In genomic region chr3:187567741-187568140, GRCh38 we compare ENCODE assay signal across 11 cellular contexts.
DNase-seq lines count a peak whose midpoint lies in the region; ATAC-seq and TF ChIP-seq lines count a peak whose summit lies in the region.
"Had no signal": no experiment of that assay in that cellular context is flagged by ENCODE, and none has a peak within 500 bp of the region (broad histone marks: within the 10 kb centered on the region; RNA-seq: fewer than 3 reads in every experiment).

No MANE protein-coding gene starts in this region.

- peak; percentile 87 for DNase-seq in GM04503 (ENCODE audit: low read depth)
- DNase-seq in SJSA1 (ENCODE audit: low read depth in 1 of 2, low spot score in 2 of 2), result peak in 1 of 2 experiments; percentile 78
- DNase-seq in fibroblast of the aortic adventitia (ENCODE audit: low read depth), result peak; percentile 82
- peak; percentile 100 for DNase-seq in renal cortical epithelial cell (ENCODE audit: low read depth)
- no peak for DNase-seq in NCI-H345 treated with DMSO at 0.1 percent for 48 hours (lab: John Stamatoyannopoulos, UW; ENCODE audit: unreplicated experiment)
- DNase-seq in DMS114 treated with DMSO at 0.1 percent for 48 hours (lab: John Stamatoyannopoulos, UW; ENCODE audit: unreplicated experiment), result no peak
- DNase-seq: activated effector memory CD4-positive, alpha-beta T cell treated with anti-CD3 and anti-CD28 coated beads, Interleukin-2, amount 50 U/mL, for 16 hours; dorsolateral prefrontal cortex; NCI-H1417 had no signal

- H3K27ac ChIP-seq in SJSA1, result peak overlapping the region; percentile 86
- H3K27ac ChIP-seq: dorsolateral prefrontal cortex had no signal

- no peaks in the 10 kb centered on the region for H3K36me3 ChIP-seq in SJSA1

- no peak for TF ChIP-seq CTCF in fibroblast of the aortic adventitia (IDR thresholded peaks at IDR 0.05; ENCODE audit: insufficient read depth, low read length)

- ATAC-seq in HG03280 (IDR thresholded peaks at IDR 0.05; ENCODE audit: unreplicated experiment), result no peak
- no peak for ATAC-seq in GM19467 (IDR thresholded peaks at IDR 0.05; ENCODE audit: unreplicated experiment)

- H3K4me1 ChIP-seq in SJSA1 (replicated peaks), result peaks cover 34% of the 10 kb centered on the region

- H3K27me3 ChIP-seq in SJSA1 (replicated peaks), result no peaks in the 10 kb centered on the region
- H3K27me3 ChIP-seq: dorsolateral prefrontal cortex had no signal

- no peaks in the 10 kb centered on the region for H3K9me3 ChIP-seq in SJSA1 (replicated peaks)

- no peak overlapping the region for H3K4me3 ChIP-seq in SJSA1
- no peak overlapping the region for H3K4me3 ChIP-seq in fibroblast of the aortic adventitia (ENCODE audit: low read depth, low read length)
- H3K4me3 ChIP-seq: dorsolateral prefrontal cortex had no signal

Comparison
In these comparisons a context has a peak if more than half of its experiments do, and no peak if none do; other contexts are left out.
1. DNase-seq: peak in GM04503 (single experiment), fibroblast of the aortic adventitia (single experiment) and renal cortical epithelial cell (single experiment); none in NCI-H345 treated with DMSO at 0.1 percent for 48 hours (single experiment) and DMS114 treated with DMSO at 0.1 percent for 48 hours (single experiment).